ENCODE assay signal across 22 cellular contexts in genomic region chr13:32659736-32660135, GRCh38.
A peak's percentile ranks its signal among the peaks of the same experiment; 100 is the strongest.
DNase-seq lines count a peak whose midpoint lies in the region; ATAC-seq and TF ChIP-seq lines count a peak whose summit lies in the region.
"Had no signal": no experiment of that assay in that cellular context is flagged by ENCODE, and none has a peak within 500 bp of the region (broad histone marks: within the 10 kb centered on the region; RNA-seq: fewer than 3 reads in every experiment).

No MANE protein-coding gene starts in this region.

- H3K36me3 Mint-ChIP-seq in endothelial cell (ENCODE audit: low read depth, unreplicated experiment) = peaks cover 20% of the 10 kb centered on the region
- peaks cover 38% of the 10 kb centered on the region for H3K36me3 Mint-ChIP-seq in T-helper 2 cell treated with Interferon-gamma antibody and Interleukin-4, amounts not matched to agents 5 μg/mL and 100 μg/mL, for 36 hours (ENCODE audit: low read depth)

- no peaks in the 10 kb centered on the region for H3K9me3 ChIP-seq in osteoblast (ENCODE audit: low read depth, low read length)
- H3K9me3 ChIP-seq: suprapubic skin had no signal

- H3K4me3 ChIP-seq in osteoblast (ENCODE audit: insufficient read depth, low read length) = no peak overlapping the region
- H3K4me3 ChIP-seq: BLaER1 treated with 17β-estradiol and CSF1 and Interleukin-3, amounts not matched to agents 10 nM and 100 nM; suprapubic skin had no signal

- H3K36me3 ChIP-seq in osteoblast (ENCODE audit: insufficient read depth, low read length) = no peaks in the 10 kb centered on the region

- H3K9me3 Mint-ChIP-seq in endothelial cell (ENCODE audit: unreplicated experiment) = no peaks in the 10 kb centered on the region
- peaks cover 25% of the 10 kb centered on the region for H3K9me3 Mint-ChIP-seq in T-helper 2 cell treated with Interferon-gamma antibody and Interleukin-4, amounts not matched to agents 5 μg/mL and 100 μg/mL, for 36 hours
- H3K9me3 Mint-ChIP-seq: stimulated activated effector memory CD8-positive, alpha-beta T cell treated with anti-CD3 and anti-CD28 coated beads, Interleukin-12 subunit alpha, Interleukin-12 subunit beta, amount 100 ng/mL, for 72 hours had no signal

- peaks cover 11% of the 10 kb centered on the region for H3K4me1 ChIP-seq in osteoblast (ENCODE audit: insufficient read depth, low read length)
- H3K4me1 ChIP-seq: foreskin keratinocyte, suprapubic skin had no signal

- peak overlapping the region; percentile 11 for H3K27ac Mint-ChIP-seq in endothelial cell (ENCODE audit: unreplicated experiment)
- H3K27ac Mint-ChIP-seq in T-helper 2 cell treated with Interferon-gamma antibody and Interleukin-4, amounts not matched to agents 5 μg/mL and 100 μg/mL, for 36 hours = no peak overlapping the region
- H3K27ac Mint-ChIP-seq: activated CD4-positive, alpha-beta T cell treated with anti-CD3 and anti-CD28 coated beads, Interleukin-2, amount 10 ng/mL, durations not matched to agents 7 days and 5 days; stimulated activated effector memory CD8-positive, alpha-beta T cell treated with anti-CD3 and anti-CD28 coated beads, Interleukin-12 subunit alpha, Interleukin-12 subunit beta, amount 100 ng/mL, for 72 hours had no signal

- H3K79me2 ChIP-seq in osteoblast (ENCODE audit: insufficient read depth, low read length) = peaks cover 13% of the 10 kb centered on the region

- TF ChIP-seq CTCF in endothelial cell (IDR thresholded peaks at IDR 0.05; ENCODE audit: unreplicated experiment) = no peak
- no peak for TF ChIP-seq CTCF in osteoblast (IDR thresholded peaks at IDR 0.05; ENCODE audit: extremely low read depth, low read depth, low read length)

- H3K27me3 ChIP-seq in osteoblast (ENCODE audit: insufficient read depth, low read length) = no peaks in the 10 kb centered on the region
- H3K27me3 ChIP-seq: BLaER1 treated with 17β-estradiol and CSF1 and Interleukin-3, amounts not matched to agents 10 nM and 100 nM; foreskin keratinocyte; suprapubic skin had no signal

- H3K27ac ChIP-seq in osteoblast (ENCODE audit: low read depth, low read length) = peak overlapping the region; percentile 39
- H3K27ac ChIP-seq: BLaER1 treated with 17β-estradiol and CSF1 and Interleukin-3, amounts not matched to agents 10 nM and 100 nM; foreskin keratinocyte; suprapubic skin had no signal

- no peak overlapping the region for H3K4me3 Mint-ChIP-seq in endothelial cell (ENCODE audit: unreplicated experiment)
- no peak overlapping the region for H3K4me3 Mint-ChIP-seq in T-helper 2 cell treated with Interferon-gamma antibody and Interleukin-4, amounts not matched to agents 5 μg/mL and 100 μg/mL, for 36 hours
- H3K4me3 Mint-ChIP-seq: activated CD4-positive, alpha-beta T cell treated with anti-CD3 and anti-CD28 coated beads, Interleukin-2, amount 10 ng/mL, durations not matched to agents 7 days and 5 days; stimulated activated effector memory CD8-positive, alpha-beta T cell treated with anti-CD3 and anti-CD28 coated beads, Interleukin-12 subunit alpha, Interleukin-12 subunit beta, amount 100 ng/mL, for 72 hours had no signal

- H2AFZ ChIP-seq in osteoblast (ENCODE audit: low read length) = no peak overlapping the region

- H3K4me1 Mint-ChIP-seq in endothelial cell (ENCODE audit: unreplicated experiment) = no peaks in the 10 kb centered on the region
- peaks cover 1% of the 10 kb centered on the region for H3K4me1 Mint-ChIP-seq in T-helper 2 cell treated with Interferon-gamma antibody and Interleukin-4, amounts not matched to agents 5 μg/mL and 100 μg/mL, for 36 hours (ENCODE audit: low read depth)

- peak; percentile 58 for DNase-seq in EL
- DNase-seq in endothelial cell (ENCODE audit: low spot score) = no peak
- DNase-seq in osteoblast (ENCODE audit: insufficient read length, low spot score, missing footprints) = no peak
- DNase-seq in T-helper 2 cell treated with Interferon-gamma antibody and Interleukin-4, amounts not matched to agents 5 μg/mL and 100 μg/mL, for 36 hours (ENCODE audit: low spot score) = no peak
- DNase-seq in activated CD4-positive, CD25-positive, alpha-beta regulatory T cell (lab: John Stamatoyannopoulos, UW) = no peak
- DNase-seq: activated CD4-positive, alpha-beta T cell treated with anti-CD3 and anti-CD28 coated beads, Interleukin-2, amount 10 ng/mL, durations not matched to agents 7 days and 5 days; activated naive CD4-positive, alpha-beta T cell treated with anti-CD3 and anti-CD28 coated beads, Interleukin-2, amount 50 U/mL, for 16 hours; anterior cingulate cortex; foreskin keratinocyte; mesendoderm; NCI-H1694; NCI-H2171 treated with DMSO at 0.1 percent for 48 hours; nucleus accumbens; retina; RPMI8226; T-helper 2 cell had no signal

- peaks cover 3% of the 10 kb centered on the region for H3K27me3 Mint-ChIP-seq in endothelial cell (ENCODE audit: unreplicated experiment)
- H3K27me3 Mint-ChIP-seq in T-helper 2 cell treated with Interferon-gamma antibody and Interleukin-4, amounts not matched to agents 5 μg/mL and 100 μg/mL, for 36 hours (ENCODE audit: low read depth) = no peaks in the 10 kb centered on the region
- H3K27me3 Mint-ChIP-seq: activated CD4-positive, alpha-beta T cell treated with anti-CD3 and anti-CD28 coated beads, Interleukin-2, amount 10 ng/mL, durations not matched to agents 7 days and 5 days had no signal

- peak overlapping the region; percentile 23 for H3K4me2 ChIP-seq in osteoblast (ENCODE audit: insufficient read depth, low read length)
- H3K4me2 ChIP-seq: BLaER1 treated with 17β-estradiol and CSF1 and Interleukin-3, amounts not matched to agents 10 nM and 100 nM had no signal

- no peaks in the 10 kb centered on the region for H4K20me1 ChIP-seq in osteoblast (ENCODE audit: insufficient read depth, low read length)

- ATAC-seq in SK-N-SH treated with all-trans-retinoic acid at 6 μM for 48 hours (peak; percentile 71), GM18517 (IDR thresholded peaks at IDR 0.05; ENCODE audit: unreplicated experiment) (no peak), HG02973 (IDR thresholded peaks at IDR 0.05; ENCODE audit: unreplicated experiment) (no peak)
- ATAC-seq: foreskin keratinocyte; stimulated activated effector memory CD8-positive, alpha-beta T cell treated with anti-CD3 and anti-CD28 coated beads, Interleukin-12 subunit alpha, Interleukin-12 subunit beta, amount 100 ng/mL, for 72 hours had no signal

TF ChIP-seq in SK-N-SH treated with all-trans-retinoic acid at 6 μM for 48 hours, 23 proteins besides CTCF, POLR2A, EP300 and RAD21 (continues in another document):
- TF ChIP-seq PPARA (CRISPR knock-in tag; IDR thresholded peaks at IDR 0.05; ENCODE audit: borderline replicate concordance) (no peak), CSRNP3 (CRISPR knock-in tag; IDR thresholded peaks at IDR 0.05) (no peak), POU6F1 (CRISPR knock-in tag; IDR thresholded peaks at IDR 0.05; ENCODE audit: borderline replicate concordance, low read depth) (no peak), ZNF565 (CRISPR knock-in tag; conservative IDR thresholded peaks at IDR 0.05; ENCODE audit: low read depth) (no peak), OSR1 (CRISPR knock-in tag; IDR thresholded peaks at IDR 0.05) (no peak), BACH2 (CRISPR knock-in tag; IDR thresholded peaks at IDR 0.05; ENCODE audit: borderline replicate concordance) (no peak), GLIS3 (CRISPR knock-in tag; IDR thresholded peaks at IDR 0.05) (no peak), RARB (CRISPR knock-in tag; IDR thresholded peaks at IDR 0.05) (no peak), ZFP3 (CRISPR knock-in tag; IDR thresholded peaks at IDR 0.05) (no peak), CREB5 (CRISPR knock-in tag; IDR thresholded peaks at IDR 0.05; ENCODE audit: low read depth) (peak; percentile 65; the same call in 1 of the 2 replicates), ISL1 (CRISPR knock-in tag; IDR thresholded peaks at IDR 0.05) (peak; percentile 76)
